Comparison of ENCODE assay signal across 9 cellular contexts in genomic region chr17:65123757-65124675, GRCh38. TPM values are rescaled to one million over a fixed set of nuclear protein-coding genes. Genes with fewer than 3 reads are reported as not detected.
DNase-seq lines count a peak whose midpoint lies in the region; ATAC-seq and TF ChIP-seq lines count a peak whose summit lies in the region.
"Had no signal": no experiment of that assay in that cellular context is flagged by ENCODE, and none has a peak within 500 bp of the region (broad histone marks: within the 10 kb centered on the region; RNA-seq: fewer than 3 reads in every experiment).

No MANE protein-coding gene starts in this region.

- H3K27me3 ChIP-seq in iPS-20b (ENCODE audit: insufficient read depth, low read length) = no peaks in the 10 kb centered on the region
- H3K27me3 ChIP-seq: ovary had no signal

- POLR2A ChIA-PET in activated CD8-positive, alpha-beta T cell treated with anti-CD3 and anti-CD28 coated beads for 36 hours (lab: Charles Lee) = interaction anchor here (0.6 to 2.1 kb wide), 6 partner anchors 10 to 149 kb away, joined by 3 to 8 read pairs (median 3); no protein-coding TSS in a partner anchor

- peak overlapping the region; percentile 86 for H3K4me3 Mint-ChIP-seq in T-helper 1 cell treated with Interleukin-12 subunit alpha and Interleukin-12 subunit beta and Interleukin-4 antibody, amounts not matched to agents 30 μg/mL and 1 μg/mL, for 36 hours
- H3K4me3 Mint-ChIP-seq in activated CD8-positive, alpha-beta T cell treated with anti-CD3 and anti-CD28 coated beads for 36 hours = peak overlapping the region; percentile 81

- ATAC-seq in activated CD8-positive, alpha-beta T cell treated with anti-CD3 and anti-CD28 coated beads for 36 hours = no peak

- H3K36me3 Mint-ChIP-seq in T-helper 1 cell treated with Interleukin-12 subunit alpha and Interleukin-12 subunit beta and Interleukin-4 antibody, amounts not matched to agents 30 μg/mL and 1 μg/mL, for 36 hours (ENCODE audit: low read depth) = no peaks in the 10 kb centered on the region
- no peaks in the 10 kb centered on the region for H3K36me3 Mint-ChIP-seq in activated CD8-positive, alpha-beta T cell treated with anti-CD3 and anti-CD28 coated beads for 36 hours (ENCODE audit: low read depth)

- intact Hi-C loops in activated CD8-positive, alpha-beta T cell treated with anti-CD3 and anti-CD28 coated beads for 36 hours (cut with micrococcal nuclease) = no loop called here

- TF ChIP-seq CTCF in activated CD8-positive, alpha-beta T cell treated with anti-CD3 and anti-CD28 coated beads for 36 hours (IDR thresholded peaks at IDR 0.05) = no peak

- H3K27ac Mint-ChIP-seq in T-helper 1 cell treated with Interleukin-12 subunit alpha and Interleukin-12 subunit beta and Interleukin-4 antibody, amounts not matched to agents 30 μg/mL and 1 μg/mL, for 36 hours = peak overlapping the region; percentile 88
- peak overlapping the region; percentile 97 for H3K27ac Mint-ChIP-seq in activated CD8-positive, alpha-beta T cell treated with anti-CD3 and anti-CD28 coated beads for 36 hours

- H3K4me1 Mint-ChIP-seq in T-helper 1 cell treated with Interleukin-12 subunit alpha and Interleukin-12 subunit beta and Interleukin-4 antibody, amounts not matched to agents 30 μg/mL and 1 μg/mL, for 36 hours (ENCODE audit: low read depth) = peaks cover 21% of the 10 kb centered on the region
- H3K4me1 Mint-ChIP-seq in activated CD8-positive, alpha-beta T cell treated with anti-CD3 and anti-CD28 coated beads for 36 hours (ENCODE audit: low read depth) = peaks cover 22% of the 10 kb centered on the region

- peak overlapping the region; percentile 11; the same call in 1 of the 2 replicates for H3K9ac ChIP-seq in iPS-20b (ENCODE audit: low read depth, low read length)

- CTCF ChIA-PET in activated CD8-positive, alpha-beta T cell treated with anti-CD3 and anti-CD28 coated beads for 36 hours (lab: Charles Lee) = interaction anchor here (0.9 to 1.8 kb wide), 3 partner anchors 11 to 74 kb away, joined by 4 to 29 read pairs (median 4); partner anchors contain the start of gene RGS9

- in situ Hi-C loops in ACHN (cut with HindIII; ENCODE audit: low pct_ligation_motif_present, low pct_unique_long_range_greater_than_20kb, low sequenced_read_pairs) = no loop called here

- H3K4me1 ChIP-seq in iPS-20b (ENCODE audit: insufficient read depth, low read length) = peaks cover 4% of the 10 kb centered on the region; the same call in 1 of the 2 replicates

- H3K9me3 Mint-ChIP-seq in T-helper 1 cell treated with Interleukin-12 subunit alpha and Interleukin-12 subunit beta and Interleukin-4 antibody, amounts not matched to agents 30 μg/mL and 1 μg/mL, for 36 hours = no peaks in the 10 kb centered on the region
- H3K9me3 Mint-ChIP-seq in activated CD8-positive, alpha-beta T cell treated with anti-CD3 and anti-CD28 coated beads for 36 hours = no peaks in the 10 kb centered on the region

- H3K27ac ChIP-seq in iPS-20b (ENCODE audit: low read length) = no peak overlapping the region
- H3K27ac ChIP-seq in substantia nigra (ENCODE audit: low read depth, low read length, poor library complexity, severe bottlenecking) = peak overlapping the region; percentile 84

- H3K9me3 ChIP-seq in iPS-20b (ENCODE audit: insufficient read depth, low read depth, low read length) = no peaks in the 10 kb centered on the region
- H3K9me3 ChIP-seq: ovary had no signal

- no peaks in the 10 kb centered on the region for H3K36me3 ChIP-seq in iPS-20b (ENCODE audit: insufficient read depth, low read depth, low read length)
- H3K36me3 ChIP-seq: ovary had no signal

- DNase-seq in T-helper 1 cell (no peak), substantia nigra (lab: John Stamatoyannopoulos, UW) (no peak), NCI-H128 (lab: John Stamatoyannopoulos, UW; ENCODE audit: unreplicated experiment) (no peak), ACHN (no peak), NCI-H345 treated with DMSO at 0.1 percent for 48 hours (lab: John Stamatoyannopoulos, UW; ENCODE audit: unreplicated experiment) (no peak)
- no peak for DNase-seq in activated CD8-positive, alpha-beta T cell treated with anti-CD3 and anti-CD28 coated beads for 36 hours

- peak overlapping the region; percentile 75 for H3K4me3 ChIP-seq in iPS-20b (ENCODE audit: low read length)

- H3K27me3 Mint-ChIP-seq in T-helper 1 cell treated with Interleukin-12 subunit alpha and Interleukin-12 subunit beta and Interleukin-4 antibody, amounts not matched to agents 30 μg/mL and 1 μg/mL, for 36 hours (ENCODE audit: low read depth) = peaks cover 32% of the 10 kb centered on the region
- H3K27me3 Mint-ChIP-seq in activated CD8-positive, alpha-beta T cell treated with anti-CD3 and anti-CD28 coated beads for 36 hours = peaks cover 8% of the 10 kb centered on the region

RNA-seq across cellular contexts. Expression of gene RGS9, which starts 13.2 kb away (rescaled TPM):
- total RNA-seq in activated CD8-positive, alpha-beta T cell treated with anti-CD3 and anti-CD28 coated beads for 36 hours = 1 to 10 TPM; 1.3 to 1.9 TPM
